26 cellular contexts compared by ENCODE assay signal in the genomic region with DNA sequence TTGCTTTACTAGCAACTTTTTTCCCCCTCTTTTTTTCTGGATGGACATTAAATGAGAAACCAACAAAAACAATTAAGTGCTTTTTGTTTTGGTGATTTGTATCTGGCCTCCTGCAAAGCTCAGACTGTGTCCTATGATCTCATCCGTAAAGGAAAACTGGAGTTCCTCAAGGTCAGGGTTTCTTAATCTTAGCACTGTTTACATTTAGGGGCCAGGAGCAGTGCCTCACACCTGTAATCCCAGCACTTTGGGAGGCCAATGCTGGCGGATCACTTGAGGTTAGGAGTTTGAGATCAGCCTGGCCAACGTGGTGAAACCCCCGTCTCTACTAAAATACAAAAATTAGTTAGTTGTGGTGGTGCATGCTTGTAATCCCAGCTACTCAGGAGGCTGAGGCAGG.
"Had no signal": no experiment of that assay in that cellular context is flagged by ENCODE, and none has a peak within 500 bp of the region (broad histone marks: within the 10 kb centered on the region; RNA-seq: fewer than 3 reads in every experiment).

No MANE protein-coding gene starts in this region.

- H3K9me3 Mint-ChIP-seq: mesothelial cell of epicardium; naive B cell; natural killer cell; stimulated activated naive B cell treated with anti-CD40 and anti-IgM and Interleukin-4, amounts not matched to agents 10 μg/mL and 1 μg/mL and 100 μg/mL, for 72 hours had no signal

- H3K4me3 Mint-ChIP-seq: mesothelial cell of epicardium; naive B cell; natural killer cell; stimulated activated naive B cell treated with anti-CD40 and anti-IgM and Interleukin-4, amounts not matched to agents 10 μg/mL and 1 μg/mL and 100 μg/mL, for 72 hours had no signal

- H3K27me3 ChIP-seq: left lung, ovary, right atrium auricular region, stomach, testis, thyroid gland, transverse colon, upper lobe of left lung, vagina had no signal

- H3K27ac ChIP-seq: left lung, lower lobe of right lung, ovary, right atrium auricular region, skin epidermis, stomach, testis, thyroid gland, transverse colon, upper lobe of left lung, vagina had no signal

- H3K27ac Mint-ChIP-seq: mesothelial cell of epicardium; naive B cell; natural killer cell; stimulated activated naive B cell treated with anti-CD40 and anti-IgM and Interleukin-4, amounts not matched to agents 10 μg/mL and 1 μg/mL and 100 μg/mL, for 72 hours had no signal

- ATAC-seq: left colon; left lung; lower lobe of right lung; natural killer cell; sciatic nerve; stimulated activated naive B cell treated with anti-CD40 and anti-IgM and Interleukin-4, amounts not matched to agents 10 μg/mL and 1 μg/mL and 100 μg/mL, for 72 hours; stimulated activated naive CD8-positive, alpha-beta T cell treated with anti-CD3 and anti-CD28 coated beads, Interleukin-15, Interleukin-2, amounts not matched to agents 100 U/mL and 50 U/mL, for 24 hours had no signal

- H3K4me1 Mint-ChIP-seq: mesothelial cell of epicardium; natural killer cell; stimulated activated naive B cell treated with anti-CD40 and anti-IgM and Interleukin-4, amounts not matched to agents 10 μg/mL and 1 μg/mL and 100 μg/mL, for 72 hours had no signal

- H3K4me3 ChIP-seq: left lung, lower lobe of right lung, ovary, right atrium auricular region, skin epidermis, stomach, testis, thyroid gland, transverse colon, upper lobe of left lung, vagina had no signal

- H3K36me3 ChIP-seq: ovary, right atrium auricular region had no signal

- DNase-seq: hippocampal formation; kidney; left colon; left lung; lower lobe of right lung; mammary epithelial cell; mesenchymal stem cell; naive B cell; natural killer cell; ovary; stimulated activated CD4-positive, alpha-beta T cell treated with anti-CD3 and anti-CD28 coated beads, Interleukin-12 subunit alpha, Interleukin-12 subunit beta, amount 100 ng/mL, for 4 hours; stimulated activated CD4-positive, alpha-beta T cell treated with anti-CD3 and anti-CD28 coated beads, Interleukin-15, amount 100 ng/mL, for 24 hours; stimulated activated CD4-positive, alpha-beta T cell treated with anti-CD3 and anti-CD28 coated beads, Interleukin-2, amount 100 ng/mL, for 24 hours; stimulated activated CD4-positive, alpha-beta T cell treated with anti-CD3 and anti-CD28 coated beads, Interleukin-4, amount 100 ng/mL, for 1 hour; stimulated activated naive B cell treated with anti-CD40 and anti-IgM and Interleukin-4, amounts not matched to agents 10 μg/mL and 1 μg/mL and 100 μg/mL, for 72 hours; stimulated activated naive CD8-positive, alpha-beta T cell treated with anti-CD3 and anti-CD28 coated beads, Interleukin-15, Interleukin-2, amounts not matched to agents 100 U/mL and 50 U/mL, for 24 hours; stomach; testis; thyroid gland; transverse colon; upper lobe of left lung had no signal

- H3K4me1 ChIP-seq: left lung, lower lobe of right lung, right atrium auricular region, testis, thyroid gland, upper lobe of left lung, vagina had no signal

- H3K9me3 ChIP-seq: left lung, lower lobe of right lung, ovary, right atrium auricular region, stomach, testis, thyroid gland, transverse colon, upper lobe of left lung, vagina had no signal

- H3K27me3 Mint-ChIP-seq: naive B cell; stimulated activated naive B cell treated with anti-CD40 and anti-IgM and Interleukin-4, amounts not matched to agents 10 μg/mL and 1 μg/mL and 100 μg/mL, for 72 hours had no signal
